In the genomic region with DNA sequence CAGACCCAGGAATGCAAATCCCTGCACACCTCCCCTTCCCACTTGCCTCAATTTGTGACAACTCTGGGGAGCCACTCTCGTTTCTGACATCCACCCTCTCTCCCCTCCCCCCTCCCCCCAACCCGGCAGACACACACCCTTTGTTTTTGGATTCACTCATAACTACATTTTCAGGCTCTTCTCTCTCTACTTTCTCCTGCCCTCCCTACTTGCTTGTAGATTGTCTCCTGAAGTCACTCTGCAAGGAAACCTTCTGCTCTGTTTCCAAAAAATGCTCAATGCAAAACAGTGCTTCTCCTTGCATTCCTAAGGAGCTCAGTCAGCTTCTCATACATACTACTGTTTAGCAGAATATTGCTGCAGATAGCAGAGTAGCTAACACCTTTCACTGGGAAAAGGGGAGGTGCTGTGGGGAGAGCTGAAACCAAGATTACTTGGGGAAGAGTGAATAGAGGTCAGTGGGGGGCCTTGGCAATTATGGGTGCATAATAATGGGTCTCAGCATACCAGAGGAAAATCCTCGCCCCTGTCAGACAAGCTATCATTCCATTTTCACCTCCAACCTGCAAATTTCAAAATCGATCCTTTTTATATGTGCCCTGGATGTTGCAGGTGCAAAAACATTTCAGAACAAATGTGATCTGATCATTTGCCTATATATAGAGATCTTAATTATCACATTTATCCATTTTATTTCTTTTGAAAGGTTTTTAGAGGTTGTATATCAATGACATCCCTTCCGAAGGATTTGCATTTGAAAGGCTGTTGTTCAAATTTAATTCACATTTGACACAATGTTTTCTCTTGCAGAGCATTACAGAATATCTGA, we compare ENCODE assay signal across 15 cellular contexts.
"Had no signal": no experiment of that assay in that cellular context is flagged by ENCODE, and none has a peak within 500 bp of the region (broad histone marks: within the 10 kb centered on the region; RNA-seq: fewer than 3 reads in every experiment).

No MANE protein-coding gene starts in this region.

- DNase-seq: activated CD4-positive, alpha-beta T cell treated with anti-CD3 and anti-CD28 coated beads, Interleukin-2, amount 50 U/mL, for 1 hour; activated CD4-positive, CD25-positive, alpha-beta regulatory T cell; activated effector memory CD4-positive, alpha-beta T cell treated with anti-CD3 and anti-CD28 coated beads, Interleukin-2, amount 50 U/mL, for 16 hours; amygdala; esophagus squamous epithelium; foreskin fibroblast; head of caudate nucleus; islet precursor cell; left lung; pancreas; stimulated activated CD4-positive, alpha-beta T cell treated with anti-CD3 and anti-CD28 coated beads, Interleukin-12 subunit alpha, Interleukin-12 subunit beta, amount 100 ng/mL, for 4 hours; stimulated activated naive CD4-positive, alpha-beta T cell treated with Interleukin-2 at 50 U/mL for 16 hours; T-helper 2 cell; trophoblast cell had no signal

- H3K27ac ChIP-seq: esophagus squamous epithelium, left lung, pancreas had no signal

- H3K9me3 ChIP-seq: esophagus squamous epithelium, pancreas had no signal

- H3K27me3 ChIP-seq: esophagus squamous epithelium, left lung, pancreas had no signal

- H3K36me3 ChIP-seq: esophagus squamous epithelium, left lung, pancreas had no signal

- ATAC-seq: activated naive CD4-positive, alpha-beta T cell treated with anti-CD3 and anti-CD28 coated beads, Interleukin-2, amount 50 U/mL, for 72 hours; left lung; pancreas had no signal

- H3K4me1 ChIP-seq: esophagus squamous epithelium, left lung, pancreas had no signal

- H3K4me3 ChIP-seq: esophagus squamous epithelium, left lung, pancreas had no signal
